12 cellular contexts compared by ENCODE assay signal in genomic region chr2:201403904-201404303, GRCh38. TPM values are rescaled to one million over a fixed set of nuclear protein-coding genes. Genes with fewer than 3 reads are reported as not detected.
DNase-seq lines count a peak whose midpoint lies in the region; ATAC-seq, FAIRE-seq and TF ChIP-seq lines count a peak whose summit lies in the region.
"Had no signal": no experiment of that assay in that cellular context is flagged by ENCODE, and none has a peak within 500 bp of the region (broad histone marks: within the 10 kb centered on the region; RNA-seq: fewer than 3 reads in every experiment).

No MANE protein-coding gene starts in this region.

- ATAC-seq in GM21367 (IDR thresholded peaks at IDR 0.05; ENCODE audit: unreplicated experiment): no peak

- no peaks in the 10 kb centered on the region for H3K27me3 Mint-ChIP-seq in neural crest cell (ENCODE audit: low read depth)
- H3K27me3 Mint-ChIP-seq: activated CD4-positive, alpha-beta T cell treated with anti-CD3 and anti-CD28 coated beads, Interleukin-2, amount 10 ng/mL, durations not matched to agents 7 days and 5 days; activated naive CD4-positive, alpha-beta T cell treated with anti-CD3 and anti-CD28 coated beads, Interleukin-2, amount 50 U/mL, for 24 hours had no signal

- H3K4me3 ChIP-seq in epithelial cell of esophagus (ENCODE audit: low read length): no peak overlapping the region

- intact Hi-C loops in head of caudate nucleus (cut with DNase I): no loop called here

- no peaks in the 10 kb centered on the region for H3K9me3 Mint-ChIP-seq in neural crest cell
- H3K9me3 Mint-ChIP-seq: activated CD4-positive, alpha-beta T cell treated with anti-CD3 and anti-CD28 coated beads, Interleukin-2, amount 10 ng/mL, durations not matched to agents 7 days and 5 days; activated naive CD4-positive, alpha-beta T cell treated with anti-CD3 and anti-CD28 coated beads, Interleukin-2, amount 50 U/mL, for 24 hours had no signal

- peaks cover 12% of the 10 kb centered on the region for H3K4me1 Mint-ChIP-seq in neural crest cell

- peak overlapping the region; percentile 35 for H3K27ac Mint-ChIP-seq in neural crest cell (ENCODE audit: unreplicated experiment)
- H3K27ac Mint-ChIP-seq: activated CD4-positive, alpha-beta T cell treated with anti-CD3 and anti-CD28 coated beads, Interleukin-2, amount 10 ng/mL, durations not matched to agents 7 days and 5 days had no signal

- DNase-seq in GM19239 (ENCODE audit: insufficient read length, low spot score): no peak
- peak; percentile 27 for DNase-seq in NCI-H2227 (lab: John Stamatoyannopoulos, UW; ENCODE audit: unreplicated experiment)
- peak; percentile 54 for DNase-seq in epithelial cell of esophagus (ENCODE audit: low read depth)
- no peak for DNase-seq in neural crest cell (ENCODE audit: low read depth, low spot score)
- DNase-seq in head of caudate nucleus: no peak
- no peak for DNase-seq in hippocampal formation (lab: John Stamatoyannopoulos, UW)
- no peak for DNase-seq in activated gamma-delta T cell (lab: John Stamatoyannopoulos, UW)
- DNase-seq: activated CD4-positive, alpha-beta T cell treated with anti-CD3 and anti-CD28 coated beads, Interleukin-2, amount 10 ng/mL, durations not matched to agents 7 days and 5 days; midbrain; stimulated activated naive CD4-positive, alpha-beta T cell had no signal

- H3K4me3 Mint-ChIP-seq in neural crest cell: no peak overlapping the region
- H3K4me3 Mint-ChIP-seq: activated CD4-positive, alpha-beta T cell treated with anti-CD3 and anti-CD28 coated beads, Interleukin-2, amount 10 ng/mL, durations not matched to agents 7 days and 5 days; activated naive CD4-positive, alpha-beta T cell treated with anti-CD3 and anti-CD28 coated beads, Interleukin-2, amount 50 U/mL, for 24 hours had no signal

- peak; percentile 28 for FAIRE-seq in GM19239 (lab: Jason Lieb, UNC)

- TF ChIP-seq CTCF in epithelial cell of esophagus (IDR thresholded peaks at IDR 0.05; ENCODE audit: insufficient read depth, low read depth, low read length, missing control alignments): no peak
- no peak for TF ChIP-seq CTCF in neural crest cell (conservative IDR thresholded peaks at IDR 0.05)

- peaks cover 2% of the 10 kb centered on the region for H3K36me3 Mint-ChIP-seq in neural crest cell (ENCODE audit: low read depth)

RNA-seq across cellular contexts. Expression of gene FLACC1, which starts 46.8 kb away (rescaled TPM):
- total RNA-seq in neural crest cell: 0.77 and 1.0 TPM in 2 replicates

RNA-seq across cellular contexts. Expression of gene TRAK2, which starts 47.4 kb away (rescaled TPM):
- 13.4 and 14.2 TPM in 2 replicates for total RNA-seq in neural crest cell

RNA-seq across cellular contexts. Expression of gene STRADB, which starts 47.6 kb away (rescaled TPM):
- 40.4 and 42.2 TPM in 2 replicates for total RNA-seq in neural crest cell

Comparison
In these comparisons a context has a peak if more than half of its experiments do, and no peak if none do; other contexts are left out.
1. DNase-seq: peak in NCI-H2227 (single experiment) and epithelial cell of esophagus (single experiment); none in GM19239 (single experiment), neural crest cell (single experiment), head of caudate nucleus (0 of 42), hippocampal formation (0 of 2) and activated gamma-delta T cell (single experiment).